In the genomic region with DNA sequence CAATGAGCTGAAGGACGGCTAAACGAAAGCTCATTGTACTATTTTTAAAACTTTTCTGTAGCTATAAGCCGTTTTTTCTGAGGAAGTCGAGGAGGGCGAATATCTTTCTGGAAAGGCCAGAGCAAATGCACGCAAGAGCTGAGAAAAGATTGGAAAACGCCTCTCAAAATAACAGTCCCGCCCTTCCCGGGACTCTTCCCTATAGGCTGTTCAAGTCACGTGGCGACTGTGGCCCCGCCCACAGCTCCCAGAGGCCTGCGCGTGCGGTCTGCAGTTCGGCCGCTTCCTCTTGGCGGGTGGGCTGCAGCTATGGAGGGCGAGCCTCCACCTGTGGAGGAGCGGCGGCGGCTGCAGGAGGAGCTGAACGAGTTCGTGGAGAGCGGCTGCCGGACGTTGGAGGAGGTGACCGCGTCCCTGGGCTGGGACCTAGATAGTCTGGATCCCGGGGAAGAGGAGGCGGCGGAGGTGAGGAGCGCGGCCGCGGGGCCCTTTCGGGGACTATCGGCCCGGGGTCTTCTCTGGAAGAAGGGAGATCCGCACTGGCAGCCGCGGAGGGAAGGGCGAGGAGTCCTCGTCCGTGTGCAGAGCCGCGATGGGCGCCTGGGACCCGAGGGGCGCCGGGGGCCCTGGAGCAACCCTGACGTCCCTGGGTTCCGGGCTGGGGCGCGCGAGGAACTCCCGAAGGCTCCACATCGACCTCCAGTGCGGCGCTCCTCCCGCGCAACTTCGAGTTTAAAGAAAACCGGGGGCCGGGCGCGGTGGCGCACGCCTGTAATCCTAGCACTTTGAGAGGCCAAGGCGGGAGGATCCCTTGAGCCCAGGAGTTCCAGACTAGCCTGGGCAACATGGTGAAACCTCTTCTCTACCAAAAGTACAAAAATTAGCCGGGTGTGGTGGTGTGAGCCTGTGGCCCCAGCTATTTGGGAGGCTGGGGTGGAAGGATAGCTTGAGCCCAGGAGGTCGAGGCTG, we compare ENCODE assay signal across 8 cellular contexts. TPM values are rescaled to one million over a fixed set of nuclear protein-coding genes. Genes with fewer than 3 reads are reported as not detected.
DNase-seq lines count a peak whose midpoint lies in the region; TF ChIP-seq lines count a peak whose summit lies in the region.

A gene with protein sequence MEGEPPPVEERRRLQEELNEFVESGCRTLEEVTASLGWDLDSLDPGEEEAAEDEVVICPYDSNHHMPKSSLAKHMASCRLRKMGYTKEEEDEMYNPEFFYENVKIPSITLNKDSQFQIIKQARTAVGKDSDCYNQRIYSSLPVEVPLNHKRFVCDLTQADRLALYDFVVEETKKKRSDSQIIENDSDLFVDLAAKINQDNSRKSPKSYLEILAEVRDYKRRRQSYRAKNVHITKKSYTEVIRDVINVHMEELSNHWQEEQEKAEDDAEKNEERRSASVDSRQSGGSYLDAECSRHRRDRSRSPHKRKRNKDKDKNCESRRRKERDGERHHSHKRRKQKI (plus strand): TSS at position 250 of the 969 bp plus-strand sequence. CDS start 60 bp downstream, at position 310.

- no peaks in the 10 kb centered on the region; the same call in 1 of the 2 replicates for H3K4me1 ChIP-seq in H9 (ENCODE audit: insufficient read depth, low read length)
- H3K4me1 ChIP-seq in stomach smooth muscle (ENCODE audit: control insufficient read depth, insufficient read depth, low read length) = peaks cover 5% of the 10 kb centered on the region

- DNase-seq in ELR (ENCODE audit: low read depth) (peak; percentile 95), H9 (peak; percentile 94), MG63 (peak; percentile 92), SHP77 treated with DMSO at 0.1 percent for 48 hours (lab: John Stamatoyannopoulos, UW) (peak; percentile 84), foreskin fibroblast (peak; percentile 89 to 97), neural crest cell (ENCODE audit: low read depth, low spot score) (peak; percentile 92)
- DNase-seq in activated effector memory CD4-positive, alpha-beta T cell treated with anti-CD3 and anti-CD28 coated beads, Interleukin-2, amount 50 U/mL, for 16 hours = peak; percentile 96

- H3K27ac Mint-ChIP-seq in H9 (peak within 1 kb of the TSS; percentile 87 to 96 (median 95)), neural crest cell (ENCODE audit: unreplicated experiment) (peak within 1 kb of the TSS; percentile 98)

- H2BK20ac ChIP-seq in H9 (ENCODE audit: low read depth, low read length, poor library complexity, severe bottlenecking) = no peak within 1 kb of the TSS

- H3K4me1 Mint-ChIP-seq in H9 (peaks cover 21 to 24% of the 10 kb centered on the region in 2 experiments), neural crest cell (peaks cover 40% of the 10 kb centered on the region)

- H2AFZ ChIP-seq in H9 (ENCODE audit: low read length) = no peak within 1 kb of the TSS

- no peak within 1 kb of the TSS for H3T11ph ChIP-seq in H9 (ENCODE audit: low read length)

- no peaks in the 10 kb centered on the region for H3K27me3 ChIP-seq in H9 (ENCODE audit: insufficient read depth, low read length)
- no peaks in the 10 kb centered on the region for H3K27me3 ChIP-seq in MG63
- no peaks in the 10 kb centered on the region for H3K27me3 ChIP-seq in stomach smooth muscle (ENCODE audit: control insufficient read depth in 1 of 2, insufficient read depth in 2 of 2, low read length in 2 of 2)

- no peaks in the 10 kb centered on the region for H4K20me1 ChIP-seq in H9 (ENCODE audit: control insufficient read depth, insufficient read depth, insufficient read length)

- H3K14ac ChIP-seq in H9 (ENCODE audit: insufficient read depth, low read length) = peak within 1 kb of the TSS; percentile 66; the same call in 1 of the 2 replicates

- no peaks in the 10 kb centered on the region for H3K79me1 ChIP-seq in H9 (ENCODE audit: insufficient read depth, low read depth, low read length, poor library complexity, severe bottlenecking)

- no peak within 1 kb of the TSS for H3K56ac ChIP-seq in H9 (ENCODE audit: insufficient read length, low read depth, low read length)

- peak within 1 kb of the TSS; percentile 74 for H3K4me2 ChIP-seq in H9 (ENCODE audit: insufficient read depth, insufficient read length, low read length)

- no peak within 1 kb of the TSS for H3K4ac ChIP-seq in H9 (ENCODE audit: low read depth, low read length)

- H3K36me3 ChIP-seq in MG63 (peaks cover 27% of the 10 kb centered on the region), stomach smooth muscle (ENCODE audit: control insufficient read depth in 2 of 2, insufficient read depth in 2 of 2, low read length in 2 of 2) (peaks cover 5 to 6% of the 10 kb centered on the region in 2 donors)

- H3K4me3 Mint-ChIP-seq in H9 = peak within 1 kb of the TSS; percentile 94 to 99
- peak within 1 kb of the TSS; percentile 100 for H3K4me3 Mint-ChIP-seq in neural crest cell

- H3K36me3 Mint-ChIP-seq in H9 (ENCODE audit: insufficient read depth in 1 of 3, low read depth in 3 of 3) = peaks cover 8 to 16% (median 14%) of the 10 kb centered on the region in 3 experiments; a peak in 6 of 7 replicates
- H3K36me3 Mint-ChIP-seq in neural crest cell (ENCODE audit: low read depth) = peaks cover 9% of the 10 kb centered on the region

- H3K23ac ChIP-seq in H9 (ENCODE audit: insufficient read length, low read depth, low read length) = no peak within 1 kb of the TSS

- no peak for TF ChIP-seq CTCF in H9 (conservative IDR thresholded peaks at IDR 0.05)
- TF ChIP-seq CTCF in foreskin fibroblast (IDR thresholded peaks at IDR 0.05; ENCODE audit: low read depth, low read length) = no peak
- no peak for TF ChIP-seq CTCF in neural crest cell (conservative IDR thresholded peaks at IDR 0.05)

- no peak within 1 kb of the TSS for H2AK5ac ChIP-seq in H9 (ENCODE audit: insufficient read length, low read length)

- no peak within 1 kb of the TSS for H3K18ac ChIP-seq in H9 (ENCODE audit: insufficient read length, low read depth, low read length)

- H3K4me3 ChIP-seq in MG63 = peak within 1 kb of the TSS; percentile 86
- H3K4me3 ChIP-seq in foreskin fibroblast (ENCODE audit: low read depth in 1 of 2, low read length in 2 of 2) = peak within 1 kb of the TSS; percentile 73 to 80
- peak within 1 kb of the TSS; percentile 89 for H3K4me3 ChIP-seq in stomach smooth muscle (ENCODE audit: low read length in 2 of 2)

- peaks cover 15% of the 10 kb centered on the region; the same call in 1 of the 2 replicates for H3K79me2 ChIP-seq in H9 (ENCODE audit: insufficient read depth, low read length)

- no CpG with 5 or more reads among the region's 72 CpGs for WGBS in H9 (ENCODE audit: extremely low coverage, insufficient read length, low lambda C conversion rate)

- H3K9me3 ChIP-seq in H9 (ENCODE audit: control insufficient read depth, low read depth, low read length) (no peaks in the 10 kb centered on the region), MG63 (no peaks in the 10 kb centered on the region), stomach smooth muscle (ENCODE audit: control insufficient read depth in 2 of 2, low read length in 2 of 2) (no peaks in the 10 kb centered on the region)

- H4K91ac ChIP-seq in H9 (ENCODE audit: insufficient read length, low read depth, low read length) = no peak within 1 kb of the TSS

- H3K27ac ChIP-seq in H9 (ENCODE audit: insufficient read length, low read depth, low read length) (no peak within 1 kb of the TSS), stomach smooth muscle (ENCODE audit: low read length) (peak within 1 kb of the TSS; percentile 1)

- no peak within 1 kb of the TSS for H2BK5ac ChIP-seq in H9 (ENCODE audit: insufficient read length, low read length)

- H3K9me3 Mint-ChIP-seq in H9 (no peaks in the 10 kb centered on the region), neural crest cell (no peaks in the 10 kb centered on the region)

- H2BK15ac ChIP-seq in H9 (ENCODE audit: low read depth, low read length) = no peak within 1 kb of the TSS

- H2BK120ac ChIP-seq in H9 (ENCODE audit: low read depth, low read length, poor library complexity, severe bottlenecking) = no peak within 1 kb of the TSS

- H3K27me3 Mint-ChIP-seq in H9 (ENCODE audit: low read depth) = no peaks in the 10 kb centered on the region
- H3K27me3 Mint-ChIP-seq in neural crest cell (ENCODE audit: low read depth) = no peaks in the 10 kb centered on the region

- no peak within 1 kb of the TSS for H2BK12ac ChIP-seq in H9 (ENCODE audit: insufficient read length, low read depth, low read length)

- H4K5ac ChIP-seq in H9 (ENCODE audit: insufficient read length, low read depth, low read length) = no peak within 1 kb of the TSS

- peaks cover 4% of the 10 kb centered on the region for H3K23me2 ChIP-seq in H9 (ENCODE audit: insufficient read length, low read depth, low read length, poor library complexity, severe bottlenecking)

- H3K9ac ChIP-seq in H9 (ENCODE audit: extremely low read depth, insufficient read length, low read length) (peak within 1 kb of the TSS; percentile 76), stomach smooth muscle (ENCODE audit: low read length in 2 of 2) (peak within 1 kb of the TSS; percentile 82 to 88)

- no peak within 1 kb of the TSS for H4K8ac ChIP-seq in H9 (replicated peaks; ENCODE audit: insufficient read length, low read depth, low read length)

RNA-seq across cellular contexts. Expression of the gene that starts here (rescaled TPM):
- total RNA-seq in H9 (2021) (16.1 and 16.9 TPM in 2 replicates), neural crest cell (22.5 and 23.2 TPM in 2 replicates)
- 7.4 and 53.4 TPM in 2 replicates for total RNA-seq in MG63 (2014; rRNA removed; shearing (Covaris generic); ENCODE audit: low replicate concordance)
